Comparison of ENCODE assay signal across 1 cellular context in genomic region chr6:5120011-5120410, GRCh38.
TF ChIP-seq lines count a peak whose summit lies in the region.

No MANE protein-coding gene starts in this region.

TF ChIP-seq in HepG2, 621 proteins besides CTCF, POLR2A, EP300 and RAD21:
- TF ChIP-seq HNF1A (IDR thresholded peaks at IDR 0.05; ENCODE audit: low read depth) (no peak), HNF1A (CRISPR knock-in tag; IDR thresholded peaks at IDR 0.05; ENCODE audit: borderline replicate concordance) (no peak), SNRNP70 (IDR thresholded peaks at IDR 0.05; ENCODE audit: low read depth, low read length) (no peak), TBP (CRISPR knock-in tag; IDR thresholded peaks at IDR 0.05) (no peak), SUZ12 (IDR thresholded peaks at IDR 0.05; ENCODE audit: low read depth, low read length) (no peak), TAF1 (CRISPR knock-in tag; IDR thresholded peaks at IDR 0.05) (no peak), TBL1XR1 (IDR thresholded peaks at IDR 0.05; ENCODE audit: borderline replicate concordance, low read length, partially characterized antibody) (no peak), TFDP2 (CRISPR knock-in tag; IDR thresholded peaks at IDR 0.05) (no peak), THAP9 (CRISPR knock-in tag; IDR thresholded peaks at IDR 0.05; ENCODE audit: borderline replicate concordance) (no peak)
TF ChIP-seq in HepG2: peak in this region for 0.
